Comparison of ENCODE assay signal across 8 cellular contexts in genomic region chr19:2613507-2614295, GRCh38.
DNase-seq lines count a peak whose midpoint lies in the region; ATAC-seq and TF ChIP-seq lines count a peak whose summit lies in the region.

No MANE protein-coding gene starts in this region.

- no peaks in the 10 kb centered on the region for H3K36me3 ChIP-seq in adrenal gland (replicated peaks in 1 of 2)

- intact Hi-C loops in adrenal gland (cut with DNase I): loop anchor here (5.0 to 10.0 kb wide), 2 partner anchors 139 to 141 kb away; partner anchors contain the start of gene GADD45B (in 1 of the 2)

- H3K27ac ChIP-seq in adrenal gland: no peak overlapping the region

- DNase-seq in NCI-H2171 treated with DMSO at 0.1 percent for 48 hours (lab: John Stamatoyannopoulos, UW) (peak; percentile 33), NCI-H2171 (lab: John Stamatoyannopoulos, UW) (no peak), adrenal gland (peak in 3 of 7 donors; percentile 24 to 55 (median 53)), iPS-NIHi7 (ENCODE audit: extremely low spot score) (peak; percentile 77), NCI-H1417 (lab: John Stamatoyannopoulos, UW) (no peak), NCI-H526 treated with DMSO at 0.1 percent for 48 hours (lab: John Stamatoyannopoulos, UW) (no peak)
- DNase-seq in stimulated activated CD8-positive, alpha-beta memory T cell treated with anti-CD3 and anti-CD28 coated beads, Interleukin-12 subunit alpha, Interleukin-12 subunit beta, amount 100 ng/mL, for 4 hours (ENCODE audit: low read depth): peak; percentile 45

- no peak overlapping the region for H3K4me3 ChIP-seq in adrenal gland

- peak; percentile 64 for ATAC-seq in SK-N-SH treated with all-trans-retinoic acid at 6 μM for 48 hours

- H3K9me3 ChIP-seq in adrenal gland (replicated peaks in 1 of 3): no peaks in the 10 kb centered on the region

- no peak for TF ChIP-seq POLR2A in adrenal gland (IDR thresholded peaks at IDR 0.05)

- H3K4me1 ChIP-seq in adrenal gland (replicated peaks in 1 of 2): peaks cover 0 to 4% of the 10 kb centered on the region in 2 donors

- no peaks in the 10 kb centered on the region for H3K27me3 ChIP-seq in adrenal gland

- peak; percentile 55 to 78 (median 66) for TF ChIP-seq CTCF in adrenal gland (IDR thresholded peaks at IDR 0.05)

- 21 to 60% (median 25%) methylated on average over 9 to 28 of the region's 28 CpGs for WGBS in adrenal gland, 4 donors

TF ChIP-seq in SK-N-SH treated with all-trans-retinoic acid at 6 μM for 48 hours, 23 proteins besides CTCF, POLR2A, EP300 and RAD21:
- TF ChIP-seq TCF4 (CRISPR knock-in tag; IDR thresholded peaks at IDR 0.05; ENCODE audit: borderline replicate concordance) (no peak), RARB (CRISPR knock-in tag; IDR thresholded peaks at IDR 0.05) (no peak), TOX (CRISPR knock-in tag; IDR thresholded peaks at IDR 0.05; ENCODE audit: borderline replicate concordance) (no peak), ZC3H10 (CRISPR knock-in tag; IDR thresholded peaks at IDR 0.05) (no peak), CREB5 (CRISPR knock-in tag; IDR thresholded peaks at IDR 0.05; ENCODE audit: low read depth) (no peak), ZFP3 (CRISPR knock-in tag; IDR thresholded peaks at IDR 0.05) (no peak), ARNTL (CRISPR knock-in tag; IDR thresholded peaks at IDR 0.05; ENCODE audit: borderline replicate concordance, low read depth) (no peak), CSDC2 (CRISPR knock-in tag; IDR thresholded peaks at IDR 0.05) (no peak), ZNF565 (CRISPR knock-in tag; conservative IDR thresholded peaks at IDR 0.05; ENCODE audit: low read depth) (no peak), PPARA (CRISPR knock-in tag; IDR thresholded peaks at IDR 0.05; ENCODE audit: borderline replicate concordance) (no peak), ISL1 (CRISPR knock-in tag; IDR thresholded peaks at IDR 0.05) (no peak)

Comparison
In these comparisons a context has a peak if more than half of its experiments do, and no peak if none do; other contexts are left out.
1. DNase-seq: peak in NCI-H2171 treated with DMSO at 0.1 percent for 48 hours (single experiment), iPS-NIHi7 (single experiment) and stimulated activated CD8-positive, alpha-beta memory T cell treated with anti-CD3 and anti-CD28 coated beads, Interleukin-12 subunit alpha, Interleukin-12 subunit beta, amount 100 ng/mL, for 4 hours (single experiment); none in NCI-H2171 (single experiment), NCI-H1417 (0 of 3) and NCI-H526 treated with DMSO at 0.1 percent for 48 hours (single experiment).